Comparison of ENCODE assay signal across 11 cellular contexts in the genomic region with DNA sequence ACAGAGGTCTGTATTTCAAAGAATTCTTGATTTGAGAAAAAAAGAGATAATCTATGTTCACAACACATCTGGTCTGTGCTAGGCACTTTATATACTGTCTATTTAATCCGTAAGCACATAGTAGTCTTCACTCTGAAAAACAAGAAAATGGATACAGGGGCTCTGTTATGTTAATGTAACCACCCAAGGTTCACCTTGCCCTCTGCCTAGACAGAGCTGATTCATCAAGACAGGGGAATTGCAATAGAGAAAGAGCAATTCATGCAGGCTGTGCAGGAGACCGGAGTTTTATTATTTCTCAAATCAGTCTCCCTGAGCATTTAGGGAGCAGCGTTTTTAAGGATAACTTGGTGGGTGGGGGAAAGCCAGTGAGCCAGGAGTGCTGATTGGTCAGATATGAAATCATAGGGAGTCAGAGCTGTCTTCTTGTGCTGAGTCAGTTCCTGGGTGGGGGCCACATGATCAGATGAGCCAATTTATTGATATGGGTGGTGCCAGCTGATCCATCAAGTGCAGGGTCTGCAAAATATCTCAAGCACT.
DNase-seq lines count a peak whose midpoint lies in the region; ATAC-seq, FAIRE-seq and TF ChIP-seq lines count a peak whose summit lies in the region.
"Had no signal": no experiment of that assay in that cellular context is flagged by ENCODE, and none has a peak within 500 bp of the region (broad histone marks: within the 10 kb centered on the region; RNA-seq: fewer than 3 reads in every experiment).

No MANE protein-coding gene starts in this region.

- H3K4me2 ChIP-seq in HCT116 (ENCODE audit: low read length), result peak overlapping the region; percentile 49

- no peaks in the 10 kb centered on the region for H4K20me1 ChIP-seq in HCT116 (ENCODE audit: insufficient read depth)

- no peaks in the 10 kb centered on the region for H3K36me3 ChIP-seq in HCT116 (ENCODE audit: control insufficient read depth in 1 of 2, insufficient read depth in 2 of 2, low read length in 2 of 2)
- no peaks in the 10 kb centered on the region for H3K36me3 ChIP-seq in ascending aorta
- H3K36me3 ChIP-seq in tibial nerve, result no peaks in the 10 kb centered on the region
- no peaks in the 10 kb centered on the region for H3K36me3 ChIP-seq in pancreas
- H3K36me3 ChIP-seq: right atrium auricular region, uterus had no signal

- intact Hi-C loops in HCT116 (cut with micrococcal nuclease) (no loop called here), ascending aorta (cut with DNase I) (no loop called here), pancreas (cut with DNase I) (loop anchor here in 2 of 3 donors (10.0 kb wide), 2 partner anchors 62 to 1112 kb away; no protein-coding TSS in a partner anchor)

- CTCF ChIA-PET in HCT116 (lab: Charles Lee), result no interaction called here
- CTCF ChIA-PET in activated CD4-positive, alpha-beta T cell treated with anti-CD3 and anti-CD28 coated beads, Interleukin-2, amount 10 ng/mL, durations not matched to agents 7 days and 5 days (lab: Charles Lee), result interaction anchor here (0.6 to 0.9 kb wide), 3 partner anchors 12 to 65 kb away, joined by 3 to 4 read pairs (median 3); no protein-coding TSS in a partner anchor

- FAIRE-seq in GM12892 (lab: Jason Lieb, UNC) (peak; percentile 36), pancreas (lab: Jason Lieb, UNC) (no peak)

- TF ChIP-seq EP300 in tibial nerve (IDR thresholded peaks at IDR 0.05), result no peak

- TF ChIP-seq RAD21 in HCT116 (IDR thresholded peaks at IDR 0.05; ENCODE audit: low read depth), result no peak

- H3K79me2 ChIP-seq in HCT116 (ENCODE audit: insufficient read depth, low read length), result no peaks in the 10 kb centered on the region

- H3K27ac ChIP-seq in HCT116 (ENCODE audit: low read depth, low read length) (no peak overlapping the region), foreskin keratinocyte (peak overlapping the region; percentile 21), ascending aorta (no peak overlapping the region), tibial nerve (no peak overlapping the region), pancreas (no peak overlapping the region)
- H3K27ac ChIP-seq: right atrium auricular region, uterus had no signal

- peaks cover 52% of the 10 kb centered on the region for H3K4me1 Mint-ChIP-seq in activated CD4-positive, alpha-beta T cell treated with anti-CD3 and anti-CD28 coated beads, Interleukin-2, amount 10 ng/mL, durations not matched to agents 7 days and 5 days

- POLR2A ChIA-PET in HCT116 (lab: Charles Lee), result no interaction called here
- POLR2A ChIA-PET in activated CD4-positive, alpha-beta T cell treated with anti-CD3 and anti-CD28 coated beads, Interleukin-2, amount 10 ng/mL, durations not matched to agents 7 days and 5 days (lab: Charles Lee), result interaction anchor here (0.6 kb wide), 1 partner anchor 90 kb away, joined by 4 read pairs; no protein-coding TSS in a partner anchor

- no peak overlapping the region for H3K4me3 Mint-ChIP-seq in activated CD4-positive, alpha-beta T cell treated with anti-CD3 and anti-CD28 coated beads, Interleukin-2, amount 10 ng/mL, durations not matched to agents 7 days and 5 days

- no peaks in the 10 kb centered on the region for H3K9me3 ChIP-seq in HCT116 (ENCODE audit: control insufficient read depth in 1 of 2, insufficient read depth in 1 of 2, low read depth in 1 of 2, low read length in 2 of 2)
- H3K9me3 ChIP-seq in ascending aorta, result no peaks in the 10 kb centered on the region
- no peaks in the 10 kb centered on the region for H3K9me3 ChIP-seq in tibial nerve
- H3K9me3 ChIP-seq in pancreas, result no peaks in the 10 kb centered on the region
- H3K9me3 ChIP-seq: right atrium auricular region, uterus had no signal

- H3K27ac Mint-ChIP-seq in activated CD4-positive, alpha-beta T cell treated with anti-CD3 and anti-CD28 coated beads, Interleukin-2, amount 10 ng/mL, durations not matched to agents 7 days and 5 days, result peak overlapping the region; percentile 87

- no peak for ATAC-seq in HCT116
- ATAC-seq in foreskin keratinocyte, result peak; percentile 4
- no peak for ATAC-seq in pancreas

- TF ChIP-seq CTCF in HCT116 (IDR thresholded peaks at IDR 0.05 in 2 of 3, conservative IDR thresholded peaks at IDR 0.05 in 1 of 3; ENCODE audit: borderline replicate concordance in 1 of 3, insufficient read depth in 1 of 3, low read depth in 2 of 3, low read length in 2 of 3) (no peak), foreskin keratinocyte (conservative IDR thresholded peaks at IDR 0.05) (no peak), ascending aorta (IDR thresholded peaks at IDR 0.05) (no peak), tibial nerve (IDR thresholded peaks at IDR 0.05) (no peak), pancreas (IDR thresholded peaks at IDR 0.05) (no peak)

- RAD21 ChIA-PET in HCT116 (lab: Charles Lee; ENCODE audit: low non-redundant PET in 1 of 2, low total read pairs in 2 of 2, uncharacterized antibody in 2 of 2, unreplicated experiment in 2 of 2), result no interaction called here

- H3K27me3 ChIP-seq in HCT116 (ENCODE audit: insufficient read depth, low read length) (no peaks in the 10 kb centered on the region), foreskin keratinocyte (no peaks in the 10 kb centered on the region), ascending aorta (no peaks in the 10 kb centered on the region), tibial nerve (no peaks in the 10 kb centered on the region), pancreas (no peaks in the 10 kb centered on the region)

- 77 to 87% methylated on average over 3 of the region's 3 CpGs for WGBS in tibial nerve, 2 donors
- WGBS in pancreas, 2 donors, result 60 to 79% methylated on average over 3 of the region's 3 CpGs

- no peak overlapping the region for H3K9ac ChIP-seq in HCT116 (ENCODE audit: low read length)

- H3K9me2 ChIP-seq in HCT116 (ENCODE audit: insufficient read depth), result no peaks in the 10 kb centered on the region

- H3K9me3 Mint-ChIP-seq in activated CD4-positive, alpha-beta T cell treated with anti-CD3 and anti-CD28 coated beads, Interleukin-2, amount 10 ng/mL, durations not matched to agents 7 days and 5 days, result peaks cover 11% of the 10 kb centered on the region

- no peak for DNase-seq in GM12892 (ENCODE audit: insufficient read length)
- DNase-seq in HCT116 (ENCODE audit: low read depth, low spot score), result no peak
- no peak for DNase-seq in activated CD4-positive, alpha-beta T cell treated with anti-CD3 and anti-CD28 coated beads, Interleukin-2, amount 10 ng/mL, durations not matched to agents 7 days and 5 days
- DNase-seq in foreskin keratinocyte, result no peak
- no peak for DNase-seq in ascending aorta (ENCODE audit: low spot score in 2 of 2)
- DNase-seq in tibial nerve (ENCODE audit: low spot score in 2 of 2), result no peak
- DNase-seq in NK-92 (lab: John Stamatoyannopoulos, UW; ENCODE audit: unreplicated experiment), result no peak
- DNase-seq in pancreas, result no peak
- DNase-seq: KBM-7, uterus had no signal

- H3K4me1 ChIP-seq in HCT116 (ENCODE audit: control insufficient read depth in 1 of 2, insufficient read depth in 2 of 2, low read length in 2 of 2) (peaks cover 3 to 9% of the 10 kb centered on the region in 2 experiments; a peak in 3 of 4 replicates), foreskin keratinocyte (peaks cover 6% of the 10 kb centered on the region), ascending aorta (no peaks in the 10 kb centered on the region), tibial nerve (no peaks in the 10 kb centered on the region), pancreas (no peaks in the 10 kb centered on the region)
- H3K4me1 ChIP-seq: right atrium auricular region, uterus had no signal

- TF ChIP-seq POLR2A in GM12892 (IDR thresholded peaks at IDR 0.05; ENCODE audit: low read depth, low read length) (no peak), HCT116 (IDR thresholded peaks at IDR 0.05; ENCODE audit: borderline replicate concordance, extremely low read depth, insufficient read depth, insufficient read length) (no peak), tibial nerve (IDR thresholded peaks at IDR 0.05) (no peak)

- no TSS peak for BruUV-seq in HCT116 (replicated peaks; lab: Mats Ljungman, UMichigan)

- H3K36me3 Mint-ChIP-seq in activated CD4-positive, alpha-beta T cell treated with anti-CD3 and anti-CD28 coated beads, Interleukin-2, amount 10 ng/mL, durations not matched to agents 7 days and 5 days (ENCODE audit: low read depth), result peaks cover 1% of the 10 kb centered on the region

- H2AFZ ChIP-seq in HCT116 (ENCODE audit: low read depth, low read length, poor library complexity, severe bottlenecking), result peak overlapping the region; percentile 44

- no peak overlapping the region for H3K4me3 ChIP-seq in HCT116 (replicated peaks in 1 of 2; ENCODE audit: low read depth in 1 of 2, low read length in 2 of 2)
- no peak overlapping the region for H3K4me3 ChIP-seq in ascending aorta
- no peak overlapping the region for H3K4me3 ChIP-seq in tibial nerve
- no peak overlapping the region for H3K4me3 ChIP-seq in pancreas
- H3K4me3 ChIP-seq: right atrium auricular region, uterus had no signal

- H3K27me3 Mint-ChIP-seq in activated CD4-positive, alpha-beta T cell treated with anti-CD3 and anti-CD28 coated beads, Interleukin-2, amount 10 ng/mL, durations not matched to agents 7 days and 5 days, result peaks cover 3% of the 10 kb centered on the region

TF ChIP-seq in HCT116, 20 proteins besides CTCF, POLR2A, EP300 and RAD21 (continues in another document):
- TF ChIP-seq, protein P1, sequence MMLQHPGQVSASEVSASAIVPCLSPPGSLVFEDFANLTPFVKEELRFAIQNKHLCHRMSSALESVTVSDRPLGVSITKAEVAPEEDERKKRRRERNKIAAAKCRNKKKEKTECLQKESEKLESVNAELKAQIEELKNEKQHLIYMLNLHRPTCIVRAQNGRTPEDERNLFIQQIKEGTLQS (IDR thresholded peaks at IDR 0.05), result no peak
- TF ChIP-seq ELF1 (IDR thresholded peaks at IDR 0.05; ENCODE audit: borderline replicate concordance, low read depth), result no peak
- TF ChIP-seq SIN3A (IDR thresholded peaks at IDR 0.05; ENCODE audit: low read depth), result no peak
- no peak for TF ChIP-seq CBX3 (IDR thresholded peaks at IDR 0.05; ENCODE audit: low read depth)
- TF ChIP-seq, protein P2, sequence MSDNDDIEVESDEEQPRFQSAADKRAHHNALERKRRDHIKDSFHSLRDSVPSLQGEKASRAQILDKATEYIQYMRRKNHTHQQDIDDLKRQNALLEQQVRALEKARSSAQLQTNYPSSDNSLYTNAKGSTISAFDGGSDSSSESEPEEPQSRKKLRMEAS (IDR thresholded peaks at IDR 0.05), result no peak

Comparison
In these comparisons a context has a peak if more than half of its experiments do, and no peak if none do; other contexts are left out.
1. intact Hi-C loops: an anchor here in pancreas (10.0 kb wide); none called in HCT116 and ascending aorta.